Comparison of ENCODE assay signal across 8 cellular contexts in the genomic region with DNA sequence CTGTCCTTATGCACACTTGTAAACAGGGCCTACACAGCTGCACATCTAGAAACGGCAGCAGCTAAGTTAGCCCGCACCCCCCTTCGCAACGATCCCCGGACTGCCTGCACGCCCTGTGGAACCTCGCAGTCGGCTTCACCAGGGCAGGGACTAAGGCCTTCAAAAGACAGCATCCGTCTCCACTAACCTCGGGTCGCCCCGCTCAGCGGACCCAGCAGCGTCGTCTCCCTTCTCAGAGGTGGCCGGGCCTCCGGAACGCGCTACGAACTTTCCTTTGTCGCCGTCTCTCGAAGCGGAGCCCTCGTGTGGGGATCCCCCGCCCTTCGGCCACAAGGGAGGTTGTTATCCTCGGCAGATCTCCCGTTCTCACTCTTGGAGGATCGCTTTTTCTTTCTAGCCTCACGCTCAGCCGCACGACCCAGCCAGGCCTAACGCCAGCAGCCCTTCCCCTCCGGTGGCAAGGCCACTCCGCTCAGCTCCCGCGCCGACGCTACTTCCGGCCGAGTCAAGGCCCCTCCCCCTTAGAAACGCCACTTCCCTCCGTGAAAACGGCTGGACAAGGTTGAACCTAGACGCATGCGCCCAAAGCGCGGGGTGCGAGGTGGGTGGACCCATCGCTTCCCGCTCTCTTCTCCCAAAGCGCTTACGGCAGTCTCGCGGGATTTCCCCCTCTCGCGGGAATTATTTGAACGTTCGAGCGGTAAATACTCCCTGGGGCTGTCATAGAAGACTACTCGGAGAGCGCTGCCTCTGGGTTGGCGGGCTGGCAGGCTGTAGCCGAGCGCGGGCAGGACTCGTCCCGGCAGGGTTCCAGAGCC. TPM values are rescaled to one million over a fixed set of nuclear protein-coding genes. Genes with fewer than 3 reads are reported as not detected.
DNase-seq lines count a peak whose midpoint lies in the region; ATAC-seq and TF ChIP-seq lines count a peak whose summit lies in the region.

A gene (minus strand): TSS at position 498 of the 818 bp plus-strand sequence. CDS start 6,616 bp downstream, outside the sequence.
A gene with protein sequence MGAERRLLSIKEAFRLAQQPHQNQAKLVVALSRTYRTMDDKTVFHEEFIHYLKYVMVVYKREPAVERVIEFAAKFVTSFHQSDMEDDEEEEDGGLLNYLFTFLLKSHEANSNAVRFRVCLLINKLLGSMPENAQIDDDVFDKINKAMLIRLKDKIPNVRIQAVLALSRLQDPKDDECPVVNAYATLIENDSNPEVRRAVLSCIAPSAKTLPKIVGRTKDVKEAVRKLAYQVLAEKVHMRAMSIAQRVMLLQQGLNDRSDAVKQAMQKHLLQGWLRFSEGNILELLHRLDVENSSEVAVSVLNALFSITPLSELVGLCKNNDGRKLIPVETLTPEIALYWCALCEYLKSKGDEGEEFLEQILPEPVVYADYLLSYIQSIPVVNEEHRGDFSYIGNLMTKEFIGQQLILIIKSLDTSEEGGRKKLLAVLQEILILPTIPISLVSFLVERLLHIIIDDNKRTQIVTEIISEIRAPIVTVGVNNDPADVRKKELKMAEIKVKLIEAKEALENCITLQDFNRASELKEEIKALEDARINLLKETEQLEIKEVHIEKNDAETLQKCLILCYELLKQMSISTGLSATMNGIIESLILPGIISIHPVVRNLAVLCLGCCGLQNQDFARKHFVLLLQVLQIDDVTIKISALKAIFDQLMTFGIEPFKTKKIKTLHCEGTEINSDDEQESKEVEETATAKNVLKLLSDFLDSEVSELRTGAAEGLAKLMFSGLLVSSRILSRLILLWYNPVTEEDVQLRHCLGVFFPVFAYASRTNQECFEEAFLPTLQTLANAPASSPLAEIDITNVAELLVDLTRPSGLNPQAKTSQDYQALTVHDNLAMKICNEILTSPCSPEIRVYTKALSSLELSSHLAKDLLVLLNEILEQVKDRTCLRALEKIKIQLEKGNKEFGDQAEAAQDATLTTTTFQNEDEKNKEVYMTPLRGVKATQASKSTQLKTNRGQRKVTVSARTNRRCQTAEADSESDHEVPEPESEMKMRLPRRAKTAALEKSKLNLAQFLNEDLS (plus strand): TSS at position 720 of the 818 bp plus-strand sequence. CDS start 99 bp downstream, outside the sequence.

- in situ Hi-C loops in endometrial microvascular endothelial cells (cut with HindIII; ENCODE audit: inconsistent ontology term, low pct_unique_long_range_greater_than_20kb, low sequenced_read_pairs): loop anchor here (10.0 kb wide), 1 partner anchor 554 kb away; no protein-coding TSS in a partner anchor

- no peaks in the 10 kb centered on the region for H3K27me3 ChIP-seq in HUES64 (ENCODE audit: insufficient read depth, low read length)
- H3K27me3 ChIP-seq in OCI-LY1 (ENCODE audit: insufficient read depth, low read length): no peaks in the 10 kb centered on the region

- peak within 1 kb of the TSS; percentile 91 for H3K4me2 ChIP-seq in OCI-LY1 (ENCODE audit: low read length)

- WGBS in HUES64: under 1% methylated on average over 69 of the region's 69 CpGs

- no peaks in the 10 kb centered on the region for H3F3A ChIP-seq in OCI-LY1 (ENCODE audit: insufficient read depth, low read length)

- H3K4me1 ChIP-seq in HUES64 (ENCODE audit: insufficient read depth, low read length): peaks cover 21% of the 10 kb centered on the region
- H3K4me1 ChIP-seq in OCI-LY1 (ENCODE audit: insufficient read depth, low read length, severe bottlenecking): peaks cover 33% of the 10 kb centered on the region

- H3K4me1 Mint-ChIP-seq in Calu3 (ENCODE audit: low read depth, unreplicated experiment): peaks cover 9% of the 10 kb centered on the region

- no peaks in the 10 kb centered on the region for H3K9me2 ChIP-seq in OCI-LY1 (ENCODE audit: low read depth, low read length)

- H2AFZ ChIP-seq in OCI-LY1 (ENCODE audit: low read length): no peak within 1 kb of the TSS

- peaks cover 87% of the 10 kb centered on the region for H3K79me2 ChIP-seq in OCI-LY1 (ENCODE audit: insufficient read depth, low read length)

- H3K4me3 ChIP-seq in HUES64 (ENCODE audit: low read length): peak within 1 kb of the TSS; percentile 85
- peak within 1 kb of the TSS; percentile 98 for H3K4me3 ChIP-seq in OCI-LY1 (ENCODE audit: low read depth, low read length, poor library complexity, severe bottlenecking)

- H3K4me3 Mint-ChIP-seq in Calu3 (ENCODE audit: low read depth, unreplicated experiment): peak within 1 kb of the TSS; percentile 91

- no peak for TF ChIP-seq CTCF in Calu3 (IDR thresholded peaks at IDR 0.05; ENCODE audit: unreplicated experiment)
- TF ChIP-seq CTCF in OCI-LY1 (IDR thresholded peaks at IDR 0.05; ENCODE audit: low read length): no peak

- H3K36me3 Mint-ChIP-seq in Calu3 (ENCODE audit: insufficient read depth, unreplicated experiment): peaks cover 27% of the 10 kb centered on the region

- peak within 1 kb of the TSS; percentile 89 for H3K27ac Mint-ChIP-seq in Calu3 (ENCODE audit: unreplicated experiment)

- H3K36me3 ChIP-seq in HUES64 (ENCODE audit: insufficient read depth, low read length): peaks cover 57% of the 10 kb centered on the region
- peaks cover 37% of the 10 kb centered on the region for H3K36me3 ChIP-seq in OCI-LY1 (ENCODE audit: insufficient read depth, low read length)

- CTCF ChIA-PET in Calu3 (lab: Charles Lee): no interaction called here

- H3K27me3 Mint-ChIP-seq in Calu3 (ENCODE audit: unreplicated experiment): no peaks in the 10 kb centered on the region

- peak within 1 kb of the TSS; percentile 96 for H3K9ac ChIP-seq in HUES64 (ENCODE audit: low read depth, low read length)
- peak within 1 kb of the TSS; percentile 99 for H3K9ac ChIP-seq in OCI-LY1 (ENCODE audit: low read length)

- H3K9me3 Mint-ChIP-seq in Calu3 (ENCODE audit: low read depth, unreplicated experiment): no peaks in the 10 kb centered on the region

- no peaks in the 10 kb centered on the region for H4K20me1 ChIP-seq in OCI-LY1 (ENCODE audit: insufficient read depth, low read length)

- peak; percentile 88 for ATAC-seq in GM21447 (IDR thresholded peaks at IDR 0.05; ENCODE audit: unreplicated experiment)

- H3K9me3 ChIP-seq in HUES64 (ENCODE audit: insufficient read depth, low read depth, low read length): no peaks in the 10 kb centered on the region
- no peaks in the 10 kb centered on the region for H3K9me3 ChIP-seq in OCI-LY1 (ENCODE audit: low read length)

- peak; percentile 97 for DNase-seq in Calu3
- peak; percentile 99 for DNase-seq in activated CD8-positive, alpha-beta memory T cell treated with anti-CD3 and anti-CD28 coated beads, Interleukin-2, amount 50 U/mL, for 4 hours
- peak; percentile 99 for DNase-seq in mesenteric fat pad (ENCODE audit: low spot score)
- DNase-seq in stimulated activated CD8-positive, alpha-beta memory T cell treated with anti-CD3 and anti-CD28 coated beads, Interleukin-15, amount 100 ng/mL, for 24 hours (ENCODE audit: low read depth): peak; percentile 97

- H3K27ac ChIP-seq in HUES64 (ENCODE audit: low read depth, low read length): peak within 1 kb of the TSS; percentile 88
- peak within 1 kb of the TSS; percentile 96 for H3K27ac ChIP-seq in OCI-LY1 (ENCODE audit: low read depth, low read length, poor library complexity, severe bottlenecking)

- TSS peak; percentile 51 for BruUV-seq in Calu3 (replicated peaks; lab: Mats Ljungman, UMichigan)

- intact Hi-C loops in Calu3 (cut with micrococcal nuclease; ENCODE audit: unreplicated experiment): loop anchor here (10.0 kb wide), 1 partner anchor 214 kb away; a partner anchor contains a TSS

RNA-seq across cellular contexts. Expression of the first gene that starts in this region (rescaled TPM):
- total RNA-seq in Calu3 (2022) (34.8 and 39.0 TPM in 2 replicates), endometrial microvascular endothelial cells (ENCODE audit: inconsistent ontology term) (17.5 TPM), mesenteric fat pad (23.1 TPM)
- 22.4 TPM for polyA plus RNA-seq in HUES64 (2013, experiment 1 of 2)
- 27.4 TPM for polyA plus RNA-seq in HUES64 (2013, experiment 2 of 2)

RNA-seq across cellular contexts. Expression of the second gene that starts in this region (rescaled TPM):
- 26.9 and 35.3 TPM in 2 replicates for total RNA-seq in Calu3 (2022)
- 46.4 TPM for polyA plus RNA-seq in HUES64 (2013, experiment 1 of 2)
- 56.7 TPM for polyA plus RNA-seq in HUES64 (2013, experiment 2 of 2)
- total RNA-seq in endometrial microvascular endothelial cells (ENCODE audit: inconsistent ontology term): 45.7 TPM
- total RNA-seq in mesenteric fat pad: 0.26 TPM

Comparison
In these comparisons a context has a peak if more than half of its experiments do, and no peak if none do; other contexts are left out.
1. Peak in every context shown above with its lines: DNase-seq, ATAC-seq, H3K4me3 ChIP-seq and H3K27ac ChIP-seq.
2. RNA of the second gene that starts in this region (total RNA-seq): 45.7 TPM in endometrial microvascular endothelial cells (single experiment) and 26.9 to 35.3 TPM in Calu3; 0.26 TPM in mesenteric fat pad (single experiment); every median in the first group is over 10 times any median in the second.